In the genomic region with DNA sequence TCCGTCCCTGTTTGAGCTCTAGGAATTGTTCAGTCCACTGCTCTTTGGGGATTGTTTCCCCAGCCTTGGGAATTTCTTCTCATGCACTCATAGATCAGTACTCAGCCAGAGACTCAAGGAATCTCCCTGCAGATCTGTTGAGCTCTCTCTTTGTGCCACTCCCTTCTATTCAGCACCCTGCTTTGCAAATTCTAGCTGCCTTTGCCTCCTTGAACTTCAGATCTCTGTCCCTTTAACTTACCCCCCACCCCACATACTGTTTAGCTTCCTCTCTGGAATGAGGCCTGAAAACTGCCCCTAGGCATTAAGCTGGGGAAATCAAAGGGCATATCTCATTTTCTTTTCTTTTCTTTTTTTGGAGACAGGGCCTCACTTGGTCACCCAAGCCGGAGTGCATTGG, we compare ENCODE assay signal across 1 cellular context.
TF ChIP-seq lines count a peak whose summit lies in the region.

No MANE protein-coding gene starts in this region.

TF ChIP-seq in GM23338, 12 proteins besides CTCF, POLR2A, EP300 and RAD21 (continued from another document):
- TF ChIP-seq ZNF331 (CRISPR knock-in tag; IDR thresholded peaks at IDR 0.05; ENCODE audit: low read depth) = no peak
- TF ChIP-seq EZH2 (IDR thresholded peaks at IDR 0.05; ENCODE audit: low read depth, unreplicated experiment) = no peak
- TF ChIP-seq STAT1 (IDR thresholded peaks at IDR 0.05; ENCODE audit: unreplicated experiment) = no peak
- TF ChIP-seq, protein P1, sequence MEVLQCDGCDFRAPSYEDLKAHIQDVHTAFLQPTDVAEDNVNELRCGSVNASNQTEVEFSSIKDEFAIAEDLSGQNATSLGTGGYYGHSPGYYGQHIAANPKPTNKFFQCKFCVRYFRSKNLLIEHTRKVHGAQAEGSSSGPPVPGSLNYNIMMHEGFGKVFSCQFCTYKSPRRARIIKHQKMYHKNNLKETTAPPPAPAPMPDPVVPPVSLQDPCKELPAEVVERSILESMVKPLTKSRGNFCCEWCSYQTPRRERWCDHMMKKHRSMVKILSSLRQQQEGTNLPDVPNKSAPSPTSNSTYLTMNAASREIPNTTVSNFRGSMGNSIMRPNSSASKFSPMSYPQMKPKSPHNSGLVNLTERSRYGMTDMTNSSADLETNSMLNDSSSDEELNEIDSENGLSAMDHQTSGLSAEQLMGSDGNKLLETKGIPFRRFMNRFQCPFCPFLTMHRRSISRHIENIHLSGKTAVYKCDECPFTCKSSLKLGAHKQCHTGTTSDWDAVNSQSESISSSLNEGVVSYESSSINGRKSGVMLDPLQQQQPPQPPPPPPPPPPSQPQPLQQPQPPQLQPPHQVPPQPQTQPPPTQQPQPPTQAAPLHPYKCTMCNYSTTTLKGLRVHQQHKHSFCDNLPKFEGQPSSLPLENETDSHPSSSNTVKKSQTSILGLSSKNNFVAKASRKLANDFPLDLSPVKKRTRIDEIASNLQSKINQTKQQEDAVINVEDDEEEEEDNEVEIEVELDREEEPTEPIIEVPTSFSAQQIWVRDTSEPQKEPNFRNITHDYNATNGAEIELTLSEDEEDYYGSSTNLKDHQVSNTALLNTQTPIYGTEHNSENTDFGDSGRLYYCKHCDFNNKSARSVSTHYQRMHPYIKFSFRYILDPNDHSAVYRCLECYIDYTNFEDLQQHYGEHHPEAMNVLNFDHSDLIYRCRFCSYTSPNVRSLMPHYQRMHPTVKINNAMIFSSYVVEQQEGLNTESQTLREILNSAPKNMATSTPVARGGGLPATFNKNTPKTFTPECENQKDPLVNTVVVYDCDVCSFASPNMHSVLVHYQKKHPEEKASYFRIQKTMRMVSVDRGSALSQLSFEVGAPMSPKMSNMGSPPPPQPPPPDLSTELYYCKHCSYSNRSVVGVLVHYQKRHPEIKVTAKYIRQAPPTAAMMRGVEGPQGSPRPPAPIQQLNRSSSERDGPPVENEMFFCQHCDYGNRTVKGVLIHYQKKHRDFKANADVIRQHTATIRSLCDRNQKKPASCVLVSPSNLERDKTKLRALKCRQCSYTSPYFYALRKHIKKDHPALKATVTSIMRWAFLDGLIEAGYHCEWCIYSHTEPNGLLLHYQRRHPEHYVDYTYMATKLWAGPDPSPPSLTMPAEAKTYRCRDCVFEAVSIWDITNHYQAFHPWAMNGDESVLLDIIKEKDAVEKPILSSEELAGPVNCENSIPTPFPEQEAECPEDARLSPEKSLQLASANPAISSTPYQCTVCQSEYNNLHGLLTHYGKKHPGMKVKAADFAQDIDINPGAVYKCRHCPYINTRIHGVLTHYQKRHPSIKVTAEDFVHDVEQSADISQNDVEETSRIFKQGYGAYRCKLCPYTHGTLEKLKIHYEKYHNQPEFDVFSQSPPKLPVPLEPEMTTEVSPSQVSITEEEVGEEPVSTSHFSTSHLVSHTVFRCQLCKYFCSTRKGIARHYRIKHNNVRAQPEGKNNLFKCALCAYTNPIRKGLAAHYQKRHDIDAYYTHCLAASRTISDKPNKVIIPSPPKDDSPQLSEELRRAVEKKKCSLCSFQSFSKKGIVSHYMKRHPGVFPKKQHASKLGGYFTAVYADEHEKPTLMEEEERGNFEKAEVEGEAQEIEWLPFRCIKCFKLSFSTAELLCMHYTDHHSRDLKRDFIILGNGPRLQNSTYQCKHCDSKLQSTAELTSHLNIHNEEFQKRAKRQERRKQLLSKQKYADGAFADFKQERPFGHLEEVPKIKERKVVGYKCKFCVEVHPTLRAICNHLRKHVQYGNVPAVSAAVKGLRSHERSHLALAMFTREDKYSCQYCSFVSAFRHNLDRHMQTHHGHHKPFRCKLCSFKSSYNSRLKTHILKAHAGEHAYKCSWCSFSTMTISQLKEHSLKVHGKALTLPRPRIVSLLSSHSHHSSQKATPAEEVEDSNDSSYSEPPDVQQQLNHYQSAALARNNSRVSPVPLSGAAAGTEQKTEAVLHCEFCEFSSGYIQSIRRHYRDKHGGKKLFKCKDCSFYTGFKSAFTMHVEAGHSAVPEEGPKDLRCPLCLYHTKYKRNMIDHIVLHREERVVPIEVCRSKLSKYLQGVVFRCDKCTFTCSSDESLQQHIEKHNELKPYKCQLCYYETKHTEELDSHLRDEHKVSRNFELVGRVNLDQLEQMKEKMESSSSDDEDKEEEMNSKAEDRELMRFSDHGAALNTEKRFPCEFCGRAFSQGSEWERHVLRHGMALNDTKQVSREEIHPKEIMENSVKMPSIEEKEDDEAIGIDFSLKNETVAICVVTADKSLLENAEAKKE (CRISPR knock-in tag; IDR thresholded peaks at IDR 0.05) = no peak
- TF ChIP-seq POLR2AphosphoS5 (IDR thresholded peaks at IDR 0.05; ENCODE audit: low read depth) = no peak
- no peak for TF ChIP-seq ZNF114 (CRISPR knock-in tag; IDR thresholded peaks at IDR 0.05)
TF ChIP-seq in GM23338: peak in this region for 0.
